8 cellular contexts compared by ENCODE assay signal in genomic region chr6:27837636-27838512, GRCh38.
DNase-seq lines count a peak whose midpoint lies in the region; ATAC-seq and TF ChIP-seq lines count a peak whose summit lies in the region.

No MANE protein-coding gene starts in this region.

- H3K9me3 ChIP-seq in SU-DHL-6 (ENCODE audit: insufficient read depth, low read length): no peaks in the 10 kb centered on the region
- no peaks in the 10 kb centered on the region for H3K9me3 ChIP-seq in heart left ventricle

- peak overlapping the region; percentile 86 for H3K4me2 ChIP-seq in SU-DHL-6 (ENCODE audit: low read depth, low read length, poor library complexity, severe bottlenecking)

- peaks cover 41% of the 10 kb centered on the region for H3K79me2 ChIP-seq in SU-DHL-6 (ENCODE audit: insufficient read depth, low read length)

- no peaks in the 10 kb centered on the region for H3K9me2 ChIP-seq in SU-DHL-6 (replicated peaks; ENCODE audit: insufficient read depth, low read length)

- H3K27ac ChIP-seq in SU-DHL-6 (ENCODE audit: low read depth, low read length) (peak overlapping the region; percentile 96), heart left ventricle (peak overlapping the region; percentile 88 to 98 (median 95))

- no peak for TF ChIP-seq CTCF in GM13976 (IDR thresholded peaks at IDR 0.05; ENCODE audit: borderline replicate concordance, control extremely low read depth, extremely low read depth, insufficient read depth, missing control alignments)
- no peak for TF ChIP-seq CTCF in SU-DHL-6 (IDR thresholded peaks at IDR 0.05; ENCODE audit: insufficient read depth, low read length, poor library complexity, severe bottlenecking)
- TF ChIP-seq CTCF in heart left ventricle (IDR thresholded peaks at IDR 0.05): no peak

- intact Hi-C loops in heart left ventricle (cut with DNase I): loop anchor here in 4 of 10 donors (1.0 to 10.0 kb wide), 7 partner anchors 27 to 1813 kb away; partner anchors contain the start of gene ZSCAN31 (in 1 of the 4)

- peak; percentile 4 to 90 for TF ChIP-seq POLR2A in heart left ventricle (IDR thresholded peaks at IDR 0.05)

- in situ Hi-C loops in GM13976 (cut with MboI; ENCODE audit: low sequenced_read_pairs, unreplicated experiment): loop anchor here (10.0 kb wide), 1 partner anchor 1803 kb away; a partner anchor contains a TSS
- in situ Hi-C loops in KBM-7 (cut with MboI; ENCODE audit: low pct_unique_long_range_greater_than_20kb, low sequenced_read_pairs): no loop called here

- DNase-seq in GM13976 (ENCODE audit: low spot score): peak; percentile 92
- peak; percentile 96 for DNase-seq in NCI-H128 (lab: John Stamatoyannopoulos, UW; ENCODE audit: unreplicated experiment)
- peak; percentile 99 for DNase-seq in amniotic epithelial cell (ENCODE audit: low read depth)
- peak; percentile 74 to 85 (median 76) for DNase-seq in heart left ventricle
- DNase-seq in pons (ENCODE audit: low spot score): peak; percentile 99
- DNase-seq in KBM-7: no peak

- H2AFZ ChIP-seq in SU-DHL-6 (ENCODE audit: low read depth, low read length, severe bottlenecking): no peak overlapping the region

- peaks cover 54% of the 10 kb centered on the region for H3F3A ChIP-seq in SU-DHL-6 (ENCODE audit: insufficient read depth)

- H3K4me3 ChIP-seq in SU-DHL-6 (ENCODE audit: insufficient read depth, low read length, poor library complexity, severe bottlenecking) (peak overlapping the region; percentile 74), heart left ventricle (peak overlapping the region; percentile 62 to 87 (median 76))

- H3K36me3 ChIP-seq in SU-DHL-6 (ENCODE audit: low read length): peaks cover 6% of the 10 kb centered on the region; the same call in 1 of the 2 replicates
- H3K36me3 ChIP-seq in heart left ventricle: peaks cover 0 to 8% (median 0%) of the 10 kb centered on the region in 9 donors

- peak overlapping the region; percentile 91 for H3K9ac ChIP-seq in SU-DHL-6 (ENCODE audit: low read length)

- 0 to 1% (median 0%) methylated on average over 32 to 49 of the region's 49 CpGs for WGBS in heart left ventricle, 4 donors

- H4K20me1 ChIP-seq in SU-DHL-6 (ENCODE audit: low read depth, low read length): no peaks in the 10 kb centered on the region

- ATAC-seq in HG02759 (IDR thresholded peaks at IDR 0.05; ENCODE audit: unreplicated experiment) (peak; percentile 76), heart left ventricle (peak; percentile 93 to 95 (median 95))

- peaks cover 0 to 33% (median 20%) of the 10 kb centered on the region in 12 donors for H3K4me1 ChIP-seq in heart left ventricle

- no peaks in the 10 kb centered on the region for H3K27me3 ChIP-seq in SU-DHL-6 (ENCODE audit: low read length)
- H3K27me3 ChIP-seq in heart left ventricle: no peaks in the 10 kb centered on the region
